Comparison of ENCODE assay signal across 25 cellular contexts in genomic region chr13:82438320-82438719, GRCh38.
"Had no signal": no experiment of that assay in that cellular context is flagged by ENCODE, and none has a peak within 500 bp of the region (broad histone marks: within the 10 kb centered on the region; RNA-seq: fewer than 3 reads in every experiment).

No MANE protein-coding gene starts in this region.

- FAIRE-seq: urothelium cell line had no signal

- DNase-seq: stimulated activated CD4-positive, alpha-beta T cell treated with anti-CD3 and anti-CD28 coated beads, Interleukin-2, amount 100 ng/mL, for 48 hours; stimulated activated CD4-positive, alpha-beta T cell treated with anti-CD3 and anti-CD28 coated beads, Interleukin-4, amount 100 ng/mL, for 1 hour; stimulated activated CD4-positive, alpha-beta T cell treated with anti-CD3 and anti-CD28 coated beads, Interleukin-4, amount 100 ng/mL, for 24 hours; stimulated activated CD4-positive, alpha-beta T cell treated with anti-CD3 and anti-CD28 coated beads, Interleukin-4, amount 100 ng/mL, for 4 hours; stimulated activated CD8-positive, alpha-beta memory T cell treated with anti-CD3 and anti-CD28 coated beads, Interleukin-4, amount 100 ng/mL, for 48 hours; stimulated activated naive B cell treated with anti-CD40 and anti-IgM and Interleukin-4, amounts not matched to agents 10 μg/mL and 1 μg/mL and 100 μg/mL, for 72 hours; stimulated activated naive CD4-positive, alpha-beta T cell; stimulated activated naive CD4-positive, alpha-beta T cell treated with Interleukin-2 at 50 U/mL for 16 hours; stimulated activated naive CD8-positive, alpha-beta T cell treated with anti-CD3 and anti-CD28 coated beads, Interleukin-15, amount 100 ng/mL, for 72 hours; stimulated activated naive CD8-positive, alpha-beta T cell treated with anti-CD3 and anti-CD28 coated beads, Interleukin-15, Interleukin-2, amounts not matched to agents 100 U/mL and 50 U/mL, for 24 hours; stomach; substantia nigra; testis; thyroid gland; tibial artery; transverse colon; trophoblast cell; upper lobe of left lung; upper lobe of right lung; uterus had no signal

- H3K4me1 ChIP-seq: stomach, suprapubic skin, testis, thyroid gland, tibial artery, tibial nerve, transverse colon, upper lobe of left lung, upper lobe of right lung, uterus, vagina had no signal

- H3K9me3 ChIP-seq: suprapubic skin, testis, thoracic aorta, thyroid gland, tibial artery, transverse colon, upper lobe of right lung, uterus, vagina had no signal

- H3K36me3 ChIP-seq: stomach, suprapubic skin, thoracic aorta, thyroid gland, tibial artery, tibial nerve, transverse colon, upper lobe of left lung, upper lobe of right lung, vagina had no signal

- H3K4me3 ChIP-seq: stomach, suprapubic skin, testis, thoracic aorta, thyroid gland, tibial artery, tibial nerve, transverse colon, upper lobe of left lung, upper lobe of right lung, uterus, vagina had no signal

- H3K27ac ChIP-seq: stomach, suprapubic skin, testis, thoracic aorta, thyroid gland, tibial artery, tibial nerve, transverse colon, upper lobe of left lung, upper lobe of right lung, uterus, vagina had no signal
